ENCODE assay signal across 8 cellular contexts in genomic region chr5:95858661-95859326, GRCh38. TPM values are rescaled to one million over a fixed set of nuclear protein-coding genes. Genes with fewer than 3 reads are reported as not detected.
DNase-seq lines count a peak whose midpoint lies in the region; ATAC-seq and TF ChIP-seq lines count a peak whose summit lies in the region.

No MANE protein-coding gene starts in this region.

- TF ChIP-seq CTCF in GM12874 (IDR thresholded peaks at IDR 0.05; ENCODE audit: insufficient read depth, low read depth, low read length) (peak; percentile 97), upper lobe of left lung (IDR thresholded peaks at IDR 0.05) (peak; percentile 95 to 100 (median 99))

- TF ChIP-seq EP300 in upper lobe of left lung (IDR thresholded peaks at IDR 0.05) = peak in 3 of 4 donors; percentile 75 to 94 (median 80)

- WGBS in adipose tissue, 3 donors = 1 to 2% (median 2%) methylated on average over 23 of the region's 23 CpGs
- 2% methylated on average over 23 of the region's 23 CpGs; no CpG with 5 or more reads in 1 of the 2 donors for WGBS in upper lobe of left lung, 2 donors

- DNase-seq in NCI-H1105 (lab: John Stamatoyannopoulos, UW) = peak; percentile 46
- DNase-seq in T follicular helper cell (ENCODE audit: low read depth) = peak; percentile 81
- DNase-seq in cardiac septum (ENCODE audit: low spot score) = peak; percentile 95
- DNase-seq in posterior vena cava (ENCODE audit: low spot score) = peak; percentile 97
- DNase-seq in upper lobe of left lung = peak; percentile 96 to 97

- ATAC-seq in HG02759 (IDR thresholded peaks at IDR 0.05; ENCODE audit: unreplicated experiment) (peak; percentile 96), upper lobe of left lung (ENCODE audit: low FRiP score in 2 of 2) (peak; percentile 92 to 94)

- intact Hi-C loops in cardiac septum (cut with DNase I) = loop anchor here (1.0 to 10.0 kb wide), 4 partner anchors 101 to 744 kb away; no protein-coding TSS in a partner anchor
- intact Hi-C loops in posterior vena cava (cut with DNase I) = loop anchor here in 1 of 2 donors (5.0 to 10.0 kb wide), 2 partner anchors 479 to 736 kb away; no protein-coding TSS in a partner anchor

- no peaks in the 10 kb centered on the region for H3K9me3 ChIP-seq in upper lobe of left lung

- H3K27ac ChIP-seq in adipose tissue (ENCODE audit: low read depth, low read length) = peak overlapping the region; percentile 62
- H3K27ac ChIP-seq in upper lobe of left lung = peak overlapping the region; percentile 78 to 85 (median 82)

- peak in 1 of 4 donors; percentile 59 for TF ChIP-seq POLR2A in upper lobe of left lung (IDR thresholded peaks at IDR 0.05)

- peaks cover 43 to 63% (median 54%) of the 10 kb centered on the region in 4 donors for H3K4me1 ChIP-seq in upper lobe of left lung

- H3K27me3 ChIP-seq in upper lobe of left lung = no peaks in the 10 kb centered on the region

- H3K36me3 ChIP-seq in upper lobe of left lung = no peaks in the 10 kb centered on the region

- peak overlapping the region in 2 of 4 donors; percentile 29 for H3K4me3 ChIP-seq in upper lobe of left lung

RNA-seq across cellular contexts. Expression of gene GLRX, which starts 36.3 kb away (rescaled TPM):
- polyA plus RNA-seq in adipose tissue = 100 to 1,000 TPM in 2 of 3 donors, 10 to 100 TPM in 1; 28.6 to 212 (median 201) TPM
- 119 TPM for total RNA-seq in cardiac septum
- total RNA-seq in posterior vena cava = 10 to 100 TPM; 31.0 to 52.5 TPM
- 10 to 100 TPM; 22.0 to 99.9 (median 78.5) TPM for total RNA-seq in upper lobe of left lung

Comparison
In these comparisons a context has a peak if more than half of its experiments do, and no peak if none do; other contexts are left out.
1. DNase-seq: peak in every context shown above with its lines; median percentile 97 in posterior vena cava; 96 in upper lobe of left lung; 95 in cardiac septum; 81 in T follicular helper cell; 46 in NCI-H1105.